Comparison of ENCODE assay signal across 17 cellular contexts in the genomic region with DNA sequence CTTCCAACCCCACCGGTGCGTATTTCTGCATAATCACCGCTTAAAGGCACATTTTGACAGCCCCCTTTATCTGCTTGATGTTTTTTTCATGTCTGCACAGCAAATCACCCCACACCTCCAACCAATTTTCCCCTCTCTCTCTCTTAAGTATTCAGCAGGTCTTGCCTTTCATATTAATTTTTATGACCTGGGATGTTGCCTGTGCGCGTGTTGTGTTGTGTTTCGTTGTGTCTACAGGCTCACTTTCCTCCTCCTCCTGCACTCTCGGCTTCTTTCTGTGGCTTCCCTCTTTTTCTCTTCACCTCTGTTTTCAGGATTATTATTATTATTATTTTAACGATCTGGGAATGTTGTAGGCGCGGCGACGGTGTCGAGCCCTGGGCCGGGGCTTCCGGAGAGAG. TPM values are rescaled to one million over a fixed set of nuclear protein-coding genes. Genes with fewer than 3 reads are reported as not detected.
DNase-seq lines count a peak whose midpoint lies in the region; ATAC-seq and TF ChIP-seq lines count a peak whose summit lies in the region.
"Had no signal": no experiment of that assay in that cellular context is flagged by ENCODE, and none has a peak within 500 bp of the region (broad histone marks: within the 10 kb centered on the region; RNA-seq: fewer than 3 reads in every experiment).

No MANE protein-coding gene starts in this region.

- peaks cover 22% of the 10 kb centered on the region for H3K4me1 Mint-ChIP-seq in activated CD4-positive, alpha-beta T cell treated with anti-CD3 and anti-CD28 coated beads for 36 hours
- peaks cover 32% of the 10 kb centered on the region for H3K4me1 Mint-ChIP-seq in WTC11

- H3K27ac ChIP-seq in sigmoid colon = no peak overlapping the region
- H3K27ac ChIP-seq: adrenal gland had no signal

- peaks cover 4% of the 10 kb centered on the region for H3K9me3 Mint-ChIP-seq in activated CD4-positive, alpha-beta T cell treated with anti-CD3 and anti-CD28 coated beads for 36 hours (ENCODE audit: low read depth)
- H3K9me3 Mint-ChIP-seq in WTC11 = no peaks in the 10 kb centered on the region

- H3K9me3 ChIP-seq in iPS-18c (ENCODE audit: control insufficient read depth, insufficient read depth, low read length) = peaks cover 5% of the 10 kb centered on the region
- no peaks in the 10 kb centered on the region for H3K9me3 ChIP-seq in sigmoid colon
- H3K9me3 ChIP-seq: adrenal gland had no signal

- H3K36me3 Mint-ChIP-seq in activated CD4-positive, alpha-beta T cell treated with anti-CD3 and anti-CD28 coated beads for 36 hours (ENCODE audit: low read depth) = no peaks in the 10 kb centered on the region
- H3K36me3 Mint-ChIP-seq in WTC11 = no peaks in the 10 kb centered on the region

- TF ChIP-seq POLR2A in sigmoid colon (IDR thresholded peaks at IDR 0.05) = no peak

- peaks cover 28 to 99% (median 59%) of the 10 kb centered on the region in 3 donors for H3K27me3 ChIP-seq in sigmoid colon

- no peak for ATAC-seq in activated CD4-positive, alpha-beta T cell treated with anti-CD3 and anti-CD28 coated beads for 36 hours
- ATAC-seq in WTC11 = no peak
- ATAC-seq in left colon = no peak
- ATAC-seq: HCT116 had no signal

- H3K4me3 Mint-ChIP-seq in activated CD4-positive, alpha-beta T cell treated with anti-CD3 and anti-CD28 coated beads for 36 hours = peak overlapping the region; percentile 4
- peak overlapping the region; percentile 70 for H3K4me3 Mint-ChIP-seq in WTC11

- H3K4me1 ChIP-seq in sigmoid colon = peaks cover 0 to 33% (median 21%) of the 10 kb centered on the region in 4 donors

- 4 to 25% methylated on average over 15 of the region's 15 CpGs for WGBS in sigmoid colon, 2 donors

- no peak for TF ChIP-seq CTCF in WTC11 (IDR thresholded peaks at IDR 0.05)
- TF ChIP-seq CTCF in sigmoid colon (IDR thresholded peaks at IDR 0.05) = no peak

- POLR2A ChIA-PET in activated CD4-positive, alpha-beta T cell treated with anti-CD3 and anti-CD28 coated beads for 36 hours (lab: Charles Lee) = no interaction called here
- POLR2A ChIA-PET in WTC11 (lab: Charles Lee) = interaction anchor here (1.0 kb wide), 1 partner anchor 9 kb away, joined by 7 read pairs; no protein-coding TSS in a partner anchor

- intact Hi-C loops in activated CD4-positive, alpha-beta T cell treated with anti-CD3 and anti-CD28 coated beads for 36 hours (cut with DNase I, micrococcal nuclease) = loop anchor here (5.0 kb wide), 1 partner anchor 297 kb away; no protein-coding TSS in a partner anchor
- intact Hi-C loops in sigmoid colon (cut with DNase I) (no loop called here), posterior cingulate gyrus (cut with DNase I) (no loop called here), left colon (cut with DNase I, micrococcal nuclease) (no loop called here)

- CTCF ChIA-PET in activated CD4-positive, alpha-beta T cell treated with anti-CD3 and anti-CD28 coated beads for 36 hours (lab: Charles Lee) = no interaction called here
- CTCF ChIA-PET in WTC11 (lab: Charles Lee) = interaction anchor here (0.7 to 1.0 kb wide), 2 partner anchors 8 to 296 kb away, joined by 3 to 4 read pairs; no protein-coding TSS in a partner anchor

- H3K4me3 ChIP-seq in iPS-18c (ENCODE audit: insufficient read depth, low read depth, low read length) (peak overlapping the region; percentile 56; the same call in 1 of the 2 replicates), sigmoid colon (peak overlapping the region in 3 of 4 donors; percentile 11 to 32 (median 26))

- H3K27me3 Mint-ChIP-seq in activated CD4-positive, alpha-beta T cell treated with anti-CD3 and anti-CD28 coated beads for 36 hours = peaks cover 77% of the 10 kb centered on the region
- peaks cover 100% of the 10 kb centered on the region for H3K27me3 Mint-ChIP-seq in WTC11 (ENCODE audit: low read depth)

- H3K27ac Mint-ChIP-seq in activated CD4-positive, alpha-beta T cell treated with anti-CD3 and anti-CD28 coated beads for 36 hours = no peak overlapping the region
- H3K27ac Mint-ChIP-seq in WTC11 = no peak overlapping the region

- TF ChIP-seq EP300 in sigmoid colon (IDR thresholded peaks at IDR 0.05) = no peak

- H3K36me3 ChIP-seq in sigmoid colon = no peaks in the 10 kb centered on the region
- H3K36me3 ChIP-seq: adrenal gland had no signal

- no peak for DNase-seq in activated CD4-positive, alpha-beta T cell treated with anti-CD3 and anti-CD28 coated beads for 36 hours
- no peak for DNase-seq in activated CD4-positive, alpha-beta T cell treated with anti-CD3 and anti-CD28 coated beads, Interleukin-2, amount 50 U/mL, for 1 hour
- DNase-seq in WTC11 (ENCODE audit: low spot score) (no peak), sigmoid colon (no peak), NCI-H446 (lab: John Stamatoyannopoulos, UW) (no peak), posterior cingulate gyrus (no peak), left colon (no peak)
- DNase-seq: ACHN, adrenal gland, foreskin melanocyte, kidney, NCI-H2171 had no signal

TF ChIP-seq in WTC11, 78 proteins besides CTCF, POLR2A, EP300 and RAD21 (continues in another document):
- TF ChIP-seq CBFB (CRISPR knock-in tag; IDR thresholded peaks at IDR 0.05; ENCODE audit: low read depth) (no peak), ZNF138 (CRISPR knock-in tag; conservative IDR thresholded peaks at IDR 0.05) (no peak), ZNF219 (CRISPR knock-in tag; IDR thresholded peaks at IDR 0.05; ENCODE audit: borderline replicate concordance) (no peak), FOXK1 (CRISPR knock-in tag; IDR thresholded peaks at IDR 0.05) (no peak), IRF2 (CRISPR knock-in tag; IDR thresholded peaks at IDR 0.05; ENCODE audit: borderline replicate concordance, low read depth) (no peak), OVOL2 (CRISPR knock-in tag; IDR thresholded peaks at IDR 0.05; ENCODE audit: borderline replicate concordance) (no peak)
- TF ChIP-seq, protein P1, sequence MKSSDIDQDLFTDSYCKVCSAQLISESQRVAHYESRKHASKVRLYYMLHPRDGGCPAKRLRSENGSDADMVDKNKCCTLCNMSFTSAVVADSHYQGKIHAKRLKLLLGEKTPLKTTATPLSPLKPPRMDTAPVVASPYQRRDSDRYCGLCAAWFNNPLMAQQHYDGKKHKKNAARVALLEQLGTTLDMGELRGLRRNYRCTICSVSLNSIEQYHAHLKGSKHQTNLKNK (CRISPR knock-in tag; IDR thresholded peaks at IDR 0.05) = no peak
- TF ChIP-seq, protein P2, sequence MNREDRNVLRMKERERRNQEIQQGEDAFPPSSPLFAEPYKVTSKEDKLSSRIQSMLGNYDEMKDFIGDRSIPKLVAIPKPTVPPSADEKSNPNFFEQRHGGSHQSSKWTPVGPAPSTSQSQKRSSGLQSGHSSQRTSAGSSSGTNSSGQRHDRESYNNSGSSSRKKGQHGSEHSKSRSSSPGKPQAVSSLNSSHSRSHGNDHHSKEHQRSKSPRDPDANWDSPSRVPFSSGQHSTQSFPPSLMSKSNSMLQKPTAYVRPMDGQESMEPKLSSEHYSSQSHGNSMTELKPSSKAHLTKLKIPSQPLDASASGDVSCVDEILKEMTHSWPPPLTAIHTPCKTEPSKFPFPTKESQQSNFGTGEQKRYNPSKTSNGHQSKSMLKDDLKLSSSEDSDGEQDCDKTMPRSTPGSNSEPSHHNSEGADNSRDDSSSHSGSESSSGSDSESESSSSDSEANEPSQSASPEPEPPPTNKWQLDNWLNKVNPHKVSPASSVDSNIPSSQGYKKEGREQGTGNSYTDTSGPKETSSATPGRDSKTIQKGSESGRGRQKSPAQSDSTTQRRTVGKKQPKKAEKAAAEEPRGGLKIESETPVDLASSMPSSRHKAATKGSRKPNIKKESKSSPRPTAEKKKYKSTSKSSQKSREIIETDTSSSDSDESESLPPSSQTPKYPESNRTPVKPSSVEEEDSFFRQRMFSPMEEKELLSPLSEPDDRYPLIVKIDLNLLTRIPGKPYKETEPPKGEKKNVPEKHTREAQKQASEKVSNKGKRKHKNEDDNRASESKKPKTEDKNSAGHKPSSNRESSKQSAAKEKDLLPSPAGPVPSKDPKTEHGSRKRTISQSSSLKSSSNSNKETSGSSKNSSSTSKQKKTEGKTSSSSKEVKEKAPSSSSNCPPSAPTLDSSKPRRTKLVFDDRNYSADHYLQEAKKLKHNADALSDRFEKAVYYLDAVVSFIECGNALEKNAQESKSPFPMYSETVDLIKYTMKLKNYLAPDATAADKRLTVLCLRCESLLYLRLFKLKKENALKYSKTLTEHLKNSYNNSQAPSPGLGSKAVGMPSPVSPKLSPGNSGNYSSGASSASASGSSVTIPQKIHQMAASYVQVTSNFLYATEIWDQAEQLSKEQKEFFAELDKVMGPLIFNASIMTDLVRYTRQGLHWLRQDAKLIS (CRISPR knock-in tag; IDR thresholded peaks at IDR 0.05; ENCODE audit: borderline replicate concordance) = no peak
- TF ChIP-seq, protein P3, sequence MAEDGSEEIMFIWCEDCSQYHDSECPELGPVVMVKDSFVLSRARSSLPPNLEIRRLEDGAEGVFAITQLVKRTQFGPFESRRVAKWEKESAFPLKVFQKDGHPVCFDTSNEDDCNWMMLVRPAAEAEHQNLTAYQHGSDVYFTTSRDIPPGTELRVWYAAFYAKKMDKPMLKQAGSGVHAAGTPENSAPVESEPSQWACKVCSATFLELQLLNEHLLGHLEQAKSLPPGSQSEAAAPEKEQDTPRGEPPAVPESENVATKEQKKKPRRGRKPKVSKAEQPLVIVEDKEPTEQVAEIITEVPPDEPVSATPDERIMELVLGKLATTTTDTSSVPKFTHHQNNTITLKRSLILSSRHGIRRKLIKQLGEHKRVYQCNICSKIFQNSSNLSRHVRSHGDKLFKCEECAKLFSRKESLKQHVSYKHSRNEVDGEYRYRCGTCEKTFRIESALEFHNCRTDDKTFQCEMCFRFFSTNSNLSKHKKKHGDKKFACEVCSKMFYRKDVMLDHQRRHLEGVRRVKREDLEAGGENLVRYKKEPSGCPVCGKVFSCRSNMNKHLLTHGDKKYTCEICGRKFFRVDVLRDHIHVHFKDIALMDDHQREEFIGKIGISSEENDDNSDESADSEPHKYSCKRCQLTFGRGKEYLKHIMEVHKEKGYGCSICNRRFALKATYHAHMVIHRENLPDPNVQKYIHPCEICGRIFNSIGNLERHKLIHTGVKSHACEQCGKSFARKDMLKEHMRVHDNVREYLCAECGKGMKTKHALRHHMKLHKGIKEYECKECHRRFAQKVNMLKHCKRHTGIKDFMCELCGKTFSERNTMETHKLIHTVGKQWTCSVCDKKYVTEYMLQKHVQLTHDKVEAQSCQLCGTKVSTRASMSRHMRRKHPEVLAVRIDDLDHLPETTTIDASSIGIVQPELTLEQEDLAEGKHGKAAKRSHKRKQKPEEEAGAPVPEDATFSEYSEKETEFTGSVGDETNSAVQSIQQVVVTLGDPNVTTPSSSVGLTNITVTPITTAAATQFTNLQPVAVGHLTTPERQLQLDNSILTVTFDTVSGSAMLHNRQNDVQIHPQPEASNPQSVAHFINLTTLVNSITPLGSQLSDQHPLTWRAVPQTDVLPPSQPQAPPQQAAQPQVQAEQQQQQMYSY (CRISPR knock-in tag; IDR thresholded peaks at IDR 0.05) = no peak

RNA-seq across cellular contexts. Expression of a gene that starts 0.7 kb away (rescaled TPM):
- not detected for total RNA-seq in activated CD4-positive, alpha-beta T cell treated with anti-CD3 and anti-CD28 coated beads for 36 hours
- total RNA-seq in WTC11 (2021) = not detected in 3 replicates
- total RNA-seq in sigmoid colon = not detected
- not detected for polyA plus RNA-seq in sigmoid colon
- not detected for total RNA-seq in left colon
- total RNA-seq: adrenal gland, kidney, M059J, omental fat pad, ureter had no signal
- polyA plus RNA-seq: adrenal gland had no signal

Comparison
In these comparisons a context has a peak if more than half of its experiments do, and no peak if none do; other contexts are left out.
1. intact Hi-C loops: an anchor here in activated CD4-positive, alpha-beta T cell treated with anti-CD3 and anti-CD28 coated beads for 36 hours (5.0 kb wide); none called in sigmoid colon, posterior cingulate gyrus and left colon.